17 cellular contexts compared by ENCODE assay signal in genomic region chr10:129462257-129462795, GRCh38. TPM values are rescaled to one million over a fixed set of nuclear protein-coding genes. Genes with fewer than 3 reads are reported as not detected.
DNase-seq lines count a peak whose midpoint lies in the region; ATAC-seq, FAIRE-seq and TF ChIP-seq lines count a peak whose summit lies in the region.
"Had no signal": no experiment of that assay in that cellular context is flagged by ENCODE, and none has a peak within 500 bp of the region (broad histone marks: within the 10 kb centered on the region; RNA-seq: fewer than 3 reads in every experiment).

No MANE protein-coding gene starts in this region.

- H3K4me2 ChIP-seq in HepG2 (ENCODE audit: low read depth, low read length), result peak overlapping the region; percentile 63

- H3K4me1 ChIP-seq in HepG2 (ENCODE audit: insufficient read depth, low read length) (peaks cover 69% of the 10 kb centered on the region), right lobe of liver (peaks cover 0 to 4% (median 0%) of the 10 kb centered on the region in 4 donors), left lung (peaks cover 0 to 8% of the 10 kb centered on the region in 2 donors)

- H3K4me3 Mint-ChIP-seq in WTC11, result no peak overlapping the region
- H3K4me3 Mint-ChIP-seq in osteocyte (ENCODE audit: unreplicated experiment), result no peak overlapping the region
- H3K4me3 Mint-ChIP-seq: CD4-positive, CD25-positive, alpha-beta regulatory T cell; CD8-positive, alpha-beta memory T cell had no signal

- no peaks in the 10 kb centered on the region for H3K36me3 Mint-ChIP-seq in WTC11
- no peaks in the 10 kb centered on the region for H3K36me3 Mint-ChIP-seq in osteocyte (ENCODE audit: unreplicated experiment)
- H3K36me3 Mint-ChIP-seq: CD4-positive, CD25-positive, alpha-beta regulatory T cell; CD8-positive, alpha-beta memory T cell had no signal

- H3K27me3 ChIP-seq in HepG2 (ENCODE audit: control insufficient read depth in 1 of 2, insufficient read depth in 2 of 2, low read length in 2 of 2) (no peaks in the 10 kb centered on the region), right lobe of liver (no peaks in the 10 kb centered on the region), left lung (peaks cover 0 to 20% of the 10 kb centered on the region in 2 donors)

- intact Hi-C loops in HepG2 (cut with micrococcal nuclease; ENCODE audit: unreplicated experiment), result loop anchor here (10.0 kb wide), 1 partner anchor 652 kb away; the partner anchor contains the start of gene C10orf143
- intact Hi-C loops in right lobe of liver (cut with DNase I), result no loop called here
- intact Hi-C loops in left lung (cut with DNase I), result no loop called here

- H3K27ac Mint-ChIP-seq in WTC11, result no peak overlapping the region
- no peak overlapping the region for H3K27ac Mint-ChIP-seq in osteocyte (ENCODE audit: unreplicated experiment)
- H3K27ac Mint-ChIP-seq: CD4-positive, CD25-positive, alpha-beta regulatory T cell had no signal

- DNase-seq in HepG2 (ENCODE audit: low spot score) (peak; percentile 98), right lobe of liver (no peak), WTC11 (ENCODE audit: low spot score) (no peak), osteocyte (ENCODE audit: extremely low spot score, unreplicated experiment) (peak; percentile 65), left lung (no peak), NCI-H1417 (lab: John Stamatoyannopoulos, UW) (no peak)
- DNase-seq: 8988T; C1 segment of cervical spinal cord; CD4-positive, CD25-positive, alpha-beta regulatory T cell; CD8-positive, alpha-beta memory T cell; COR-L47; GOT3; H7 had no signal

- no TSS peak for BruUV-seq in HepG2 (replicated peaks; lab: Mats Ljungman, UMichigan)

- no peaks in the 10 kb centered on the region for H3K79me2 ChIP-seq in HepG2 (ENCODE audit: insufficient read depth, low read length)

- TF ChIP-seq EP300 in HepG2 (IDR thresholded peaks at IDR 0.05; ENCODE audit: low read depth in 2 of 2, low read length in 2 of 2) (peak; percentile 91 to 93), HepG2 (CRISPR knock-in tag; IDR thresholded peaks at IDR 0.05; ENCODE audit: borderline replicate concordance) (peak; percentile 85)

- H4K20me1 ChIP-seq in HepG2 (ENCODE audit: insufficient read depth, low read length), result no peaks in the 10 kb centered on the region

- no peaks in the 10 kb centered on the region for H3K9me3 Mint-ChIP-seq in WTC11
- no peaks in the 10 kb centered on the region for H3K9me3 Mint-ChIP-seq in osteocyte (ENCODE audit: unreplicated experiment)
- H3K9me3 Mint-ChIP-seq: CD4-positive, CD25-positive, alpha-beta regulatory T cell; CD8-positive, alpha-beta memory T cell had no signal

- POLR2A ChIA-PET in HepG2 (lab: Yijun Ruan, JAX), result interaction anchor here (1.0 to 1.1 kb wide), 2 partner anchors 8 to 13 kb away, joined by 3 to 5 read pairs; no protein-coding TSS in a partner anchor
- POLR2A ChIA-PET in WTC11 (lab: Charles Lee), result no interaction called here

- no peaks in the 10 kb centered on the region for H3K9me3 ChIP-seq in HepG2 (ENCODE audit: low read length)
- no peaks in the 10 kb centered on the region for H3K9me3 ChIP-seq in right lobe of liver
- H3K9me3 ChIP-seq in left lung, result no peaks in the 10 kb centered on the region

- H3K27ac ChIP-seq in HepG2 (ENCODE audit: extremely low read length, insufficient read depth, low read length), result peak overlapping the region; percentile 81
- no peak overlapping the region for H3K27ac ChIP-seq in right lobe of liver
- H3K27ac ChIP-seq in left lung, result no peak overlapping the region

- TF ChIP-seq CTCF in HepG2 (CRISPR knock-in tag; IDR thresholded peaks at IDR 0.05), result no peak
- no peak for TF ChIP-seq CTCF in right lobe of liver (IDR thresholded peaks at IDR 0.05)
- no peak for TF ChIP-seq CTCF in WTC11 (IDR thresholded peaks at IDR 0.05)
- TF ChIP-seq CTCF in osteocyte (IDR thresholded peaks at IDR 0.05), result no peak
- TF ChIP-seq CTCF in left lung (IDR thresholded peaks at IDR 0.05), result no peak

- peak; percentile 97 for FAIRE-seq in HepG2 (lab: Jason Lieb, UNC)
- FAIRE-seq: D721Med, G401.6, GM12891 had no signal

- H3K27me3 Mint-ChIP-seq in WTC11 (ENCODE audit: low read depth), result peaks cover 12% of the 10 kb centered on the region
- H3K27me3 Mint-ChIP-seq in osteocyte (ENCODE audit: unreplicated experiment), result peaks cover 10% of the 10 kb centered on the region

- no peak for TF ChIP-seq RAD21 in HepG2 (CRISPR knock-in tag; IDR thresholded peaks at IDR 0.05)

- H3K4me1 Mint-ChIP-seq in WTC11 (peaks cover 26% of the 10 kb centered on the region), osteocyte (ENCODE audit: unreplicated experiment) (no peaks in the 10 kb centered on the region)

- ATAC-seq in HepG2, result peak; percentile 83
- ATAC-seq in right lobe of liver, result no peak
- ATAC-seq in WTC11, result no peak
- ATAC-seq in left lung, result no peak
- ATAC-seq in GM18511 (IDR thresholded peaks at IDR 0.05; ENCODE audit: unreplicated experiment), result no peak

- CTCF ChIA-PET in HepG2 (lab: Yijun Ruan, JAX; ENCODE audit: low intra/inter-chr PET ratio, low total read pairs), result no interaction called here
- CTCF ChIA-PET in WTC11 (lab: Charles Lee), result no interaction called here

- in situ Hi-C loops in HepG2 (cut with HindIII; ENCODE audit: extremely low pct_ligation_motif_present, low pct_unique_long_range_greater_than_20kb), result no loop called here

- H3K4me3 ChIP-seq in HepG2 (replicated peaks in 1 of 3; ENCODE audit: insufficient read depth in 1 of 3, low read depth in 2 of 3, low read length in 3 of 3) (no peak overlapping the region), right lobe of liver (no peak overlapping the region), left lung (no peak overlapping the region)

- no peaks in the 10 kb centered on the region for H3K36me3 ChIP-seq in HepG2 (replicated peaks in 1 of 2; ENCODE audit: control insufficient read depth in 1 of 2, insufficient read depth in 2 of 2, low read length in 2 of 2)
- no peaks in the 10 kb centered on the region for H3K36me3 ChIP-seq in right lobe of liver
- no peaks in the 10 kb centered on the region for H3K36me3 ChIP-seq in left lung

- WGBS in HepG2 (ENCODE audit: low lambda C conversion rate), result 10% methylated on average over 6 of the region's 6 CpGs
- WGBS in right lobe of liver (ENCODE audit: insufficient coverage, low coverage, low lambda C conversion rate, missing lambda C conversion rate), result 88% methylated on average over 6 of the region's 6 CpGs

- no peak overlapping the region for H2AFZ ChIP-seq in HepG2 (ENCODE audit: low read length)

- peak overlapping the region; percentile 39; the same call in 1 of the 2 replicates for H3K9ac ChIP-seq in HepG2 (ENCODE audit: insufficient read depth, low read depth, low read length)

- TF ChIP-seq POLR2A in HepG2 (IDR thresholded peaks at IDR 0.05; ENCODE audit: insufficient read depth in 1 of 2, low read depth in 2 of 2, low read length in 2 of 2) (0 out of 4 replicates have a peak, but pooled peaks of 1 of the 2 experiments have one; percentile 32), right lobe of liver (IDR thresholded peaks at IDR 0.05) (no peak)

TF ChIP-seq in HepG2, 621 proteins besides CTCF, POLR2A, EP300 and RAD21 (continues in another document):
- TF ChIP-seq NFIC (IDR thresholded peaks at IDR 0.05; ENCODE audit: low read length) (peak; percentile 71), BRF2 (CRISPR knock-in tag; IDR thresholded peaks at IDR 0.05) (no peak)

TF ChIP-seq in WTC11, 78 proteins besides CTCF, POLR2A, EP300 and RAD21:
- no peak for TF ChIP-seq CBFB (CRISPR knock-in tag; IDR thresholded peaks at IDR 0.05; ENCODE audit: low read depth)
- TF ChIP-seq GABPB1 (CRISPR knock-in tag; IDR thresholded peaks at IDR 0.05), result peak; percentile 78
TF ChIP-seq in WTC11: peak in this region for 1.

RNA-seq across cellular contexts. Expression of gene MGMT, which starts 4.7 kb away (rescaled TPM):
- 19.5 and 20.7 TPM in 2 replicates for total RNA-seq in HepG2 (2016; rRNA removed; fragmentation: Illumina TruSeq; extraction: Trizol)
- 4.8 and 5.5 TPM in 2 replicates for total RNA-seq in HepG2 (2016; cell fraction: cytosol; rRNA removed; fragmentation: Illumina TruSeq; extraction: Trizol; ENCODE audit: low read depth)
- total RNA-seq in HepG2 (2016; cell fraction: insoluble cytoplasmic fraction; rRNA removed; fragmentation: Illumina TruSeq; extraction: Trizol), result 19.7 and 23.1 TPM in 2 replicates
- total RNA-seq in HepG2 (2016; cell fraction: membrane; rRNA removed; fragmentation: Illumina TruSeq; extraction: Trizol), result 5.1 and 5.4 TPM in 2 replicates
- total RNA-seq in HepG2 (2016; cell fraction: nucleus; rRNA removed; fragmentation: Illumina TruSeq; extraction: Trizol), result 17.5 and 20.2 TPM in 2 replicates
- 12.0 and 12.6 TPM in 2 replicates for polyA plus RNA-seq in HepG2 (2011; rRNA removed)
- polyA plus RNA-seq in HepG2 (2011; cell fraction: cytosol; rRNA removed), result 16.4 and 22.8 TPM in 2 replicates
- polyA plus RNA-seq in HepG2 (2011; cell fraction: nucleus; rRNA removed), result 11.0 and 11.8 TPM in 2 replicates
- polyA plus RNA-seq in HepG2 (2012), result 8.0 and 10.5 TPM in 2 replicates
- 4.0 and 4.2 TPM in 2 replicates for polyA plus RNA-seq in HepG2 (2016; cell fraction: cytosol; fragmentation: Illumina TruSeq; extraction: Trizol; ENCODE audit: low read depth)
- 16.3 and 18.9 TPM in 2 replicates for polyA plus RNA-seq in HepG2 (2016; cell fraction: insoluble cytoplasmic fraction; fragmentation: Illumina TruSeq; extraction: Trizol; ENCODE audit: low read depth)
- 4.2 and 4.7 TPM in 2 replicates for polyA plus RNA-seq in HepG2 (2016; cell fraction: membrane; fragmentation: Illumina TruSeq; extraction: Trizol; ENCODE audit: low read depth)
- 11.8 and 13.5 TPM in 2 replicates for polyA plus RNA-seq in HepG2 (2016; cell fraction: nucleus; fragmentation: Illumina TruSeq; extraction: Trizol; ENCODE audit: insufficient read depth, low read depth)
- polyA minus RNA-seq in HepG2 (2011; rRNA and poly(A)+ RNA removed; ENCODE audit: low replicate concordance), result 11.9 and 13.9 TPM in 2 replicates
- polyA minus RNA-seq in HepG2 (2011; cell fraction: cytosol; rRNA and poly(A)+ RNA removed), result 4.1 and 4.6 TPM in 2 replicates
- polyA minus RNA-seq in HepG2 (2011; cell fraction: nucleus; rRNA and poly(A)+ RNA removed), result 30.2 and 31.9 TPM in 2 replicates
- 10 to 100 TPM; 36.5 to 53.4 (median 42.3) TPM for total RNA-seq in right lobe of liver
- total RNA-seq in WTC11 (2021), result 11.8 to 18.4 TPM (median 18.2 TPM) in 3 replicates
- total RNA-seq in osteocyte, result 17.0 and 20.8 TPM in 2 replicates
- 10 to 100 TPM; 14.3 to 18.0 TPM for total RNA-seq in left lung

Comparison
In these comparisons a context has a peak if more than half of its experiments do, and no peak if none do; other contexts are left out.
1. DNase-seq: peak in HepG2 (single experiment) and osteocyte (single experiment); none in right lobe of liver (0 of 3), WTC11 (single experiment), left lung (0 of 2) and NCI-H1417 (0 of 3).
2. Of the 50 proteins assayed by ChIP-seq in both HepG2 and WTC11: peak only in HepG2: ATF2, ATF3, CBFB, FOXJ3, FOXP1, FOXP4 and 5 more; only in WTC11: GABPB1; in both: none; in neither: 35; mixed calls (peak in some experiments, not most) for 3.